Comparison of ENCODE assay signal across 8 cellular contexts in the genomic region with DNA sequence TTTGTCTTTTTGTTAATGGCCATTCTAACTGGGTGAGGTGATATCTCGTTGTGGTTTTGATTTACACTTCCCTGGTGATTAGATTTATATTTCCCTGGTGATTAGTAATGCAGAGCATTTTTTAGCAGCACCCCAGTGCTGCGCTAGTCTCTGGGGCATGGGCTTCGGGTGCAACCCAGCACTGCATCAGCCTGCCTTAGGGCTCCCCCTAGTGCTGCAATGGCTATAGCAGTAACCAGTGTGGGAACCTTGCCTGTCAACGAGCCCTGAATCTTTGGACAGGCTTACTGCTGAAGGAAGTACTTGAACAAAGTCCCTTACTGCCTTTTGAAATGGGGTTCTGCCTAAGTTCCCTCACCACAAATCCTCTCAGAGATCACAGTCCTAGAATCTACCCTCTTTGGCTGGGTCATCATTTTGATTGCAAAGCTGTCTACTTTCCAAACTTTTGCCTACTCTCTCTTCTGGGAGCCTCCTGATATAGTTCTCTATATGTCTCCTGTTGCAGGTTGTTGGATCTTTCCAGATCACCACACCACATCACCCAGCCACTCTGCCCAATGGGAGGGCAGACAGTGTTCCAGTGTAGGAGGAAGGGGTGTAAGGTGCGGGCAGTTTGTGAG.
DNase-seq lines count a peak whose midpoint lies in the region; ATAC-seq lines count a peak whose summit lies in the region.

No MANE protein-coding gene starts in this region.

- H3K9ac ChIP-seq in mesendoderm (ENCODE audit: low read length) = no peak overlapping the region

- H3K36me3 ChIP-seq in mesendoderm (ENCODE audit: control insufficient read depth, insufficient read depth, low read length) = no peaks in the 10 kb centered on the region

- no peak overlapping the region for H3K4ac ChIP-seq in mesendoderm (ENCODE audit: low read depth, low read length)

- H4K8ac ChIP-seq in mesendoderm (ENCODE audit: low read depth, low read length) = no peak overlapping the region

- no peaks in the 10 kb centered on the region for H3K79me2 ChIP-seq in mesendoderm (ENCODE audit: control insufficient read depth, insufficient read depth, low read length)

- no peak overlapping the region for H3K56ac ChIP-seq in mesendoderm (ENCODE audit: low read length)

- no CpG with 5 or more reads among the region's 5 CpGs for WGBS in mesendoderm (ENCODE audit: extremely low coverage, insufficient coverage, low lambda C conversion rate)

- H3K27me3 ChIP-seq in mesendoderm (ENCODE audit: insufficient read depth, low read length, poor library complexity) = no peaks in the 10 kb centered on the region

- H3K23ac ChIP-seq in mesendoderm (ENCODE audit: low read length) = no peak overlapping the region

- H2BK120ac ChIP-seq in mesendoderm (ENCODE audit: low read depth, low read length) = no peak overlapping the region

- ATAC-seq in GM18867 (IDR thresholded peaks at IDR 0.05; ENCODE audit: unreplicated experiment) = peak; percentile 100
- peak; percentile 96 for ATAC-seq in HG03060 (IDR thresholded peaks at IDR 0.05; ENCODE audit: low read depth, unreplicated experiment)

- H3K4me3 ChIP-seq in mesendoderm (ENCODE audit: low read length) = no peak overlapping the region

- H3K4me1 ChIP-seq in mesendoderm (ENCODE audit: control insufficient read depth, low read depth, low read length) = no peaks in the 10 kb centered on the region

- H2AK5ac ChIP-seq in mesendoderm (ENCODE audit: low read length) = no peak overlapping the region

- H4K5ac ChIP-seq in mesendoderm (ENCODE audit: low read length) = no peak overlapping the region

- no peak overlapping the region for H3K4me2 ChIP-seq in mesendoderm (ENCODE audit: low read length)

- H3K27ac ChIP-seq in mesendoderm (ENCODE audit: low read depth, low read length) = no peak overlapping the region

- no peak overlapping the region for H2BK15ac ChIP-seq in mesendoderm (replicated peaks; ENCODE audit: low read depth)

- no peaks in the 10 kb centered on the region for H3K79me1 ChIP-seq in mesendoderm (ENCODE audit: low read length)

- no peak overlapping the region for H3K18ac ChIP-seq in mesendoderm (ENCODE audit: low read length)

- H2BK5ac ChIP-seq in mesendoderm (ENCODE audit: low read length) = no peak overlapping the region

- DNase-seq in AG20443 (ENCODE audit: low spot score) (peak; percentile 45), NCI-H2107 treated with DMSO at 0.1 percent for 48 hours (lab: John Stamatoyannopoulos, UW; ENCODE audit: unreplicated experiment) (peak; percentile 47), ecto neural progenitor cell (ENCODE audit: low spot score) (peak; percentile 79), mesendoderm (peak; percentile 79)
- peak; percentile 33 to 61 for DNase-seq in activated CD4-positive, alpha-beta T cell treated with anti-CD3 and anti-CD28 coated beads, Interleukin-2, amount 50 U/mL, for 24 hours (ENCODE audit: low read depth in 1 of 2, low spot score in 1 of 2)
- DNase-seq in stimulated activated CD8-positive, alpha-beta memory T cell treated with anti-CD3 and anti-CD28 coated beads, Interleukin-4, amount 100 ng/mL, for 4 hours (ENCODE audit: low read depth in 2 of 2, low spot score in 1 of 2) = peak; percentile 38 to 45
